17 cellular contexts compared by ENCODE assay signal in genomic region chrX:123975180-123975579, GRCh38. TPM values are rescaled to one million over a fixed set of nuclear protein-coding genes. Genes with fewer than 3 reads are reported as not detected.
A peak's percentile ranks its signal among the peaks of the same experiment; 100 is the strongest.
DNase-seq lines count a peak whose midpoint lies in the region; ATAC-seq and TF ChIP-seq lines count a peak whose summit lies in the region.
"Had no signal": no experiment of that assay in that cellular context is flagged by ENCODE, and none has a peak within 500 bp of the region (broad histone marks: within the 10 kb centered on the region; RNA-seq: fewer than 3 reads in every experiment).

No MANE protein-coding gene starts in this region.

- no peaks in the 10 kb centered on the region for H3K27me3 Mint-ChIP-seq in CD4-positive, alpha-beta memory T cell

- CTCF ChIA-PET in CD4-positive, alpha-beta memory T cell (lab: Charles Lee; ENCODE audit: partially characterized antibody): no interaction called here

- no peak for TF ChIP-seq CTCF in body of pancreas (IDR thresholded peaks at IDR 0.05)

- H3K9me3 ChIP-seq in MG63 (no peaks in the 10 kb centered on the region), body of pancreas (no peaks in the 10 kb centered on the region)
- no peaks in the 10 kb centered on the region for H3K9me3 ChIP-seq in CD4-positive, alpha-beta memory T cell (ENCODE audit: control insufficient read depth in 1 of 2, low read length in 2 of 2)
- H3K9me3 ChIP-seq: A549, Peyer's patch had no signal

- DNase-seq in ACHN (peak; percentile 12), MG63 (peak; percentile 49), body of pancreas (peak in 1 of 4 donors; percentile 15), left colon (no peak), NCI-H1105 treated with DMSO at 0.1 percent for 48 hours (lab: John Stamatoyannopoulos, UW) (no peak), NCI-H774 (lab: John Stamatoyannopoulos, UW) (no peak)
- no peak for DNase-seq in CD4-positive, alpha-beta memory T cell
- DNase-seq: activated naive CD4-positive, alpha-beta T cell; DMS 273 treated with DMSO at 0.1 percent for 48 hours; NCI-H526; Peyer's patch; T1000 had no signal

- H3K36me3 ChIP-seq in MG63 (no peaks in the 10 kb centered on the region), body of pancreas (replicated peaks in 1 of 2; ENCODE audit: insufficient read depth in 1 of 2, low read depth in 2 of 2) (no peaks in the 10 kb centered on the region)
- H3K36me3 ChIP-seq in CD4-positive, alpha-beta memory T cell (ENCODE audit: insufficient read depth, low read length): no peaks in the 10 kb centered on the region
- H3K36me3 ChIP-seq: Peyer's patch had no signal

- H3K4me3 ChIP-seq in MG63: no peak overlapping the region; the same call in 1 of the 2 replicates
- H3K4me3 ChIP-seq in body of pancreas: no peak overlapping the region
- H3K4me3 ChIP-seq in CD4-positive, alpha-beta memory T cell (ENCODE audit: low read length in 2 of 2): no peak overlapping the region
- H3K4me3 ChIP-seq: A549, lung, Peyer's patch had no signal

- TF ChIP-seq POLR2A in body of pancreas (IDR thresholded peaks at IDR 0.05): no peak

- ATAC-seq in body of pancreas (peak; percentile 59), left colon (peak; percentile 64), HG03196 (IDR thresholded peaks at IDR 0.05; ENCODE audit: unreplicated experiment) (no peak)
- ATAC-seq: esophagus mucosa had no signal

- POLR2A ChIA-PET in CD4-positive, alpha-beta memory T cell (lab: Charles Lee; ENCODE audit: partially characterized antibody): no interaction called here

- H3K9me3 Mint-ChIP-seq in CD4-positive, alpha-beta memory T cell: peaks cover 0 to 2% (median 0%) of the 10 kb centered on the region in 8 donors

- H3K4me3 Mint-ChIP-seq in CD4-positive, alpha-beta memory T cell: peak overlapping the region in 1 of 8 donors; percentile 15
- H3K4me3 Mint-ChIP-seq: neural crest cell had no signal

- peak overlapping the region in 1 of 7 donors; percentile 42 for H3K27ac Mint-ChIP-seq in CD4-positive, alpha-beta memory T cell

- peaks cover 0 to 6% of the 10 kb centered on the region in 2 donors for H3K36me3 Mint-ChIP-seq in CD4-positive, alpha-beta memory T cell

- H3K27me3 ChIP-seq in MG63 (no peaks in the 10 kb centered on the region), body of pancreas (no peaks in the 10 kb centered on the region)
- no peaks in the 10 kb centered on the region for H3K27me3 ChIP-seq in CD4-positive, alpha-beta memory T cell (ENCODE audit: insufficient read depth, low read length)
- H3K27me3 ChIP-seq: Peyer's patch had no signal

- in situ Hi-C loops in ACHN (cut with HindIII; ENCODE audit: low pct_ligation_motif_present, low pct_unique_long_range_greater_than_20kb, low sequenced_read_pairs): no loop called here

- 39 to 64% methylated on average over 6 of the region's 6 CpGs for WGBS in body of pancreas, 2 donors

- intact Hi-C loops in body of pancreas (cut with DNase I): no loop called here
- intact Hi-C loops in left colon (cut with DNase I, micrococcal nuclease): no loop called here
- intact Hi-C loops in CD4-positive, alpha-beta memory T cell (cut with micrococcal nuclease): no loop called here

- H3K4me1 ChIP-seq in body of pancreas: peaks cover 60% of the 10 kb centered on the region
- peaks cover 61% of the 10 kb centered on the region for H3K4me1 ChIP-seq in CD4-positive, alpha-beta memory T cell (ENCODE audit: insufficient read depth, low read length)

- H3K27ac ChIP-seq in body of pancreas: peak overlapping the region in 3 of 4 donors; percentile 26 to 73 (median 59)
- H3K27ac ChIP-seq in CD4-positive, alpha-beta memory T cell (ENCODE audit: low read depth, low read length): no peak overlapping the region
- H3K27ac ChIP-seq: A549, Peyer's patch had no signal

- H3K4me1 Mint-ChIP-seq in CD4-positive, alpha-beta memory T cell: peaks cover 28 to 63% (median 38%) of the 10 kb centered on the region in 4 donors

RNA-seq across cellular contexts. Expression of gene STAG2, which starts 13.7 kb away (rescaled TPM):
- total RNA-seq in MG63 (2014; rRNA removed; shearing (Covaris generic); ENCODE audit: low replicate concordance): 45.5 and 64.9 TPM in 2 replicates
- 10 to 100 TPM; 26.4 to 39.2 TPM for total RNA-seq in body of pancreas
- 10 to 100 TPM; 58.8 to 66.8 TPM for total RNA-seq in left colon
- 100 to 1,000 TPM; 117 to 124 TPM for total RNA-seq in CD4-positive, alpha-beta memory T cell
- polyA plus RNA-seq in CD4-positive, alpha-beta memory T cell: 10 to 100 TPM; 47.8 to 57.4 TPM

Comparison
In these comparisons a context has a peak if more than half of its experiments do, and no peak if none do; other contexts are left out.
1. DNase-seq: peak in ACHN (single experiment) and MG63 (single experiment); none in left colon (0 of 2), NCI-H1105 treated with DMSO at 0.1 percent for 48 hours (single experiment), CD4-positive, alpha-beta memory T cell (0 of 5) and NCI-H774 (single experiment).